28 cellular contexts compared by ENCODE assay signal in genomic region chr2:114507744-114508143, GRCh38.
"Had no signal": no experiment of that assay in that cellular context is flagged by ENCODE, and none has a peak within 500 bp of the region (broad histone marks: within the 10 kb centered on the region; RNA-seq: fewer than 3 reads in every experiment).

No MANE protein-coding gene starts in this region.

- H3K79me2 ChIP-seq: parathyroid adenoma had no signal

- H3K9me3 ChIP-seq: psoas muscle, suprapubic skin, testis, tibial artery, transverse colon, upper lobe of right lung, uterus had no signal

- H3K27me3 ChIP-seq: neural progenitor cell, ovary, suprapubic skin, testis, tibial artery, transverse colon, upper lobe of right lung, uterus had no signal

- H3K27ac ChIP-seq: neural progenitor cell, ovary, parathyroid adenoma, psoas muscle, skin epidermis, spleen, suprapubic skin, testis, tibial artery, transverse colon, upper lobe of right lung, uterus had no signal

- H3K36me3 ChIP-seq: neural progenitor cell, ovary, spleen, suprapubic skin, tibial artery, transverse colon, upper lobe of right lung, uterus had no signal

- H3K4me2 ChIP-seq: neural progenitor cell, smooth muscle cell had no signal

- DNase-seq: natural killer cell; occipital lobe; ovary; posterior cingulate gyrus; psoas muscle; right cardiac atrium; spleen; stimulated activated CD4-positive, alpha-beta T cell treated with anti-CD3 and anti-CD28 coated beads, Interleukin-12 subunit alpha, Interleukin-12 subunit beta, amount 100 ng/mL, for 4 hours; stimulated activated CD4-positive, alpha-beta T cell treated with anti-CD3 and anti-CD28 coated beads, Interleukin-1b, Interleukin-23, amount 100 ng/mL, for 48 hours; stimulated activated CD4-positive, alpha-beta T cell treated with anti-CD3 and anti-CD28 coated beads, Interleukin-4, amount 100 ng/mL, for 1 hour; stimulated activated CD4-positive, alpha-beta T cell treated with anti-CD3 and anti-CD28 coated beads, Interleukin-4, amount 100 ng/mL, for 4 hours; stimulated activated CD8-positive, alpha-beta memory T cell treated with anti-CD3 and anti-CD28 coated beads, Interleukin-4, amount 100 ng/mL, for 48 hours; stimulated activated naive CD4-positive, alpha-beta T cell; stimulated activated naive CD8-positive, alpha-beta T cell treated with anti-CD3 and anti-CD28 coated beads, Interleukin-15, amount 100 ng/mL, for 72 hours; stimulated activated naive CD8-positive, alpha-beta T cell treated with anti-CD3 and anti-CD28 coated beads, Interleukin-15, Interleukin-2, amounts not matched to agents 100 U/mL and 50 U/mL, for 24 hours; substantia nigra; testis; tibial artery; transverse colon; upper lobe of right lung; uterus had no signal

- ATAC-seq: natural killer cell; psoas muscle; right cardiac atrium; sciatic nerve; stimulated activated memory B cell treated with anti-CD40 and anti-IgM and Interleukin-4, amounts not matched to agents 10 μg/mL and 1 μg/mL and 100 μg/mL, for 72 hours; stimulated activated naive CD8-positive, alpha-beta T cell treated with anti-CD3 and anti-CD28 coated beads, Interleukin-15, amount 100 ng/mL, for 72 hours; stimulated activated naive CD8-positive, alpha-beta T cell treated with anti-CD3 and anti-CD28 coated beads, Interleukin-15, Interleukin-2, amounts not matched to agents 100 U/mL and 50 U/mL, for 24 hours; upper lobe of right lung had no signal

- H3K4me1 ChIP-seq: neural progenitor cell, parathyroid adenoma, psoas muscle, spleen, suprapubic skin, testis, tibial artery, transverse colon, upper lobe of right lung, uterus had no signal

- H2AFZ ChIP-seq: neural progenitor cell, parathyroid adenoma had no signal

- H3K9ac ChIP-seq: neural progenitor cell, parathyroid adenoma had no signal

- H3K4me3 ChIP-seq: neural progenitor cell, ovary, psoas muscle, skin epidermis, smooth muscle cell, spleen, suprapubic skin, testis, tibial artery, transverse colon, upper lobe of right lung, uterus had no signal
